In genomic region chr22:32775957-32776356, GRCh38 we compare ENCODE assay signal across 1 cellular context.
TF ChIP-seq lines count a peak whose summit lies in the region.

No MANE protein-coding gene starts in this region.

TF ChIP-seq in H1, 55 proteins besides CTCF, POLR2A, EP300 and RAD21:
- TF ChIP-seq SIX5 (IDR thresholded peaks at IDR 0.05; ENCODE audit: low read depth, low read length) (no peak), SRF (IDR thresholded peaks at IDR 0.05; ENCODE audit: low read depth, low read length) (no peak), HDAC6 (IDR thresholded peaks at IDR 0.05; ENCODE audit: low read depth, low read length) (no peak), ZNF274 (IDR thresholded peaks at IDR 0.05; ENCODE audit: borderline replicate concordance, extremely low read depth, low read length) (no peak), EZH2 (IDR thresholded peaks at IDR 0.05; ENCODE audit: low read depth, low read length, severe bottlenecking) (no peak), CHD2 (IDR thresholded peaks at IDR 0.05; ENCODE audit: low read length) (no peak), JUN (IDR thresholded peaks at IDR 0.05; ENCODE audit: low read depth, low read length) (no peak), E2F6 (IDR thresholded peaks at IDR 0.05) (no peak), CBX8 (IDR thresholded peaks at IDR 0.05; ENCODE audit: borderline replicate concordance, low read depth, low read length) (no peak), NRF1 (IDR thresholded peaks at IDR 0.05; ENCODE audit: low read depth, low read length) (no peak), ATF3 (IDR thresholded peaks at IDR 0.05; ENCODE audit: insufficient read depth, low read depth, low read length) (no peak), PHF8 (conservative IDR thresholded peaks at IDR 0.05; ENCODE audit: low read depth, low read length) (no peak), POLR2AphosphoS5 (IDR thresholded peaks at IDR 0.05; ENCODE audit: low read depth, low read length) (no peak)
